ENCODE assay signal across 10 cellular contexts in the genomic region with DNA sequence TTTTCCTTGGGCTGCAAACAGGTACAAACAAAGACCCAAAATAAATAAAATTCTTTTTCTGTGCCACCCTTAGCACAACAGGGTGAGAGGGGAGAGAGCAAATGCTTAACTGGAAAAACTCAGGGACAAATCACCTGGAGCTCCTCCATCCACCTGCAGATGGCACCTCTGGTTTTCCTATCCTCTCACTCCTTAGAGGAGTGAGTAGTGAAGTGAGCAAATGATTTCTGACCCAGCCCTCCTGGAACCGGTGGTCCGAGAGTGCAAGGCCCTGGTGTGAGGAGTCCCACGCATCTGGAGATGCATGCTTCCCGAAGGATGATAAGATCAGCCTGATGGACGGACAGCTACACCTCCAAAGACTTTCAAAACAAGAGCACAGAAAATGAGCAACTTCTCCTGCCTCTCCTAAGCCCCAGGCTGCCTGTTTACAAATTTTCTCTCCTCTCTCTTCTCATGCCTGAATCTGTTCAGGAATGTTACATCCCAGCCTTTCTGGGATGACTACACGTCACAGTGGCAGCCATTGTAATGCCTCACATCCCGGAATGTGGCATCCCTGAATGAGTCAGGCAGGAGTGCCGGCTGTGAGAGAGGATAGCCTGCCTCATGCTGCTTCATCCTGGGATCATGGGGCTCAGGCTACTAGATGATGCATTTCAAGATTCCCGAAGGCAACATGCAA.
DNase-seq lines count a peak whose midpoint lies in the region; ATAC-seq and TF ChIP-seq lines count a peak whose summit lies in the region.
"Had no signal": no experiment of that assay in that cellular context is flagged by ENCODE, and none has a peak within 500 bp of the region (broad histone marks: within the 10 kb centered on the region; RNA-seq: fewer than 3 reads in every experiment).

No MANE protein-coding gene starts in this region.

- no peaks in the 10 kb centered on the region for H3K9me3 Mint-ChIP-seq in stimulated activated memory B cell treated with anti-CD40 and anti-IgM and Interleukin-4, amounts not matched to agents 10 μg/mL and 1 μg/mL and 100 μg/mL, for 72 hours

- H3K4me1 ChIP-seq in iPS-18a (ENCODE audit: control insufficient read depth, low read depth, low read length) = peaks cover 16% of the 10 kb centered on the region
- peaks cover 82% of the 10 kb centered on the region for H3K4me1 ChIP-seq in suprapubic skin
- no peaks in the 10 kb centered on the region for H3K4me1 ChIP-seq in HAP-1

- H3K4me3 ChIP-seq in iPS-18a (ENCODE audit: low read length) = no peak overlapping the region
- no peak overlapping the region for H3K4me3 ChIP-seq in suprapubic skin
- no peak overlapping the region for H3K4me3 ChIP-seq in HAP-1
- H3K4me3 ChIP-seq: BLaER1 treated with 17β-estradiol and CSF1 and Interleukin-3, amounts not matched to agents 10 nM and 100 nM had no signal

- H3K27ac Mint-ChIP-seq in stimulated activated memory B cell treated with anti-CD40 and anti-IgM and Interleukin-4, amounts not matched to agents 10 μg/mL and 1 μg/mL and 100 μg/mL, for 72 hours = no peak overlapping the region

- peak in 1 of 2 donors; percentile 8 for TF ChIP-seq CTCF in suprapubic skin (IDR thresholded peaks at IDR 0.05)

- no peaks in the 10 kb centered on the region for H3K27me3 Mint-ChIP-seq in stimulated activated memory B cell treated with anti-CD40 and anti-IgM and Interleukin-4, amounts not matched to agents 10 μg/mL and 1 μg/mL and 100 μg/mL, for 72 hours

- H3K27me3 ChIP-seq in iPS-18a (ENCODE audit: control insufficient read depth, insufficient read depth, low read length) (no peaks in the 10 kb centered on the region), suprapubic skin (no peaks in the 10 kb centered on the region), HAP-1 (ENCODE audit: low read depth) (no peaks in the 10 kb centered on the region)
- H3K27me3 ChIP-seq: BLaER1 treated with 17β-estradiol and CSF1 and Interleukin-3, amounts not matched to agents 10 nM and 100 nM had no signal

- in situ Hi-C loops in HAP-1 (cut with MboI; ENCODE audit: low sequenced_read_pairs) = no loop called here

- H3K4me1 Mint-ChIP-seq in stimulated activated memory B cell treated with anti-CD40 and anti-IgM and Interleukin-4, amounts not matched to agents 10 μg/mL and 1 μg/mL and 100 μg/mL, for 72 hours = peaks cover 7% of the 10 kb centered on the region

- TF ChIP-seq EP300 in suprapubic skin (IDR thresholded peaks at IDR 0.05) = no peak

- H3K36me3 Mint-ChIP-seq in stimulated activated memory B cell treated with anti-CD40 and anti-IgM and Interleukin-4, amounts not matched to agents 10 μg/mL and 1 μg/mL and 100 μg/mL, for 72 hours = no peaks in the 10 kb centered on the region

- no peak for TF ChIP-seq POLR2A in suprapubic skin (IDR thresholded peaks at IDR 0.05)

- H3K9ac ChIP-seq in iPS-18a (ENCODE audit: low read length) = no peak overlapping the region
- H3K9ac ChIP-seq: BLaER1 treated with 17β-estradiol and CSF1 and Interleukin-3, amounts not matched to agents 10 nM and 100 nM had no signal

- DNase-seq in NCI-H345 (lab: John Stamatoyannopoulos, UW) (peak; percentile 29), NCI-H345 treated with DMSO at 0.1 percent for 48 hours (lab: John Stamatoyannopoulos, UW; ENCODE audit: unreplicated experiment) (no peak), amniotic epithelial cell (ENCODE audit: low read depth) (peak; percentile 94), suprapubic skin (ENCODE audit: low spot score in 2 of 2) (peak in 1 of 2 donors; percentile 77), HAP-1 (ENCODE audit: low spot score in 2 of 2) (no peak), GM19238 (ENCODE audit: insufficient read length, low spot score) (no peak)
- DNase-seq: activated CD4-positive, alpha-beta T cell treated with anti-CD3 and anti-CD28 coated beads, Interleukin-2, amount 50 U/mL, for 4 hours had no signal

- ATAC-seq in stimulated activated memory B cell treated with anti-CD40 and anti-IgM and Interleukin-4, amounts not matched to agents 10 μg/mL and 1 μg/mL and 100 μg/mL, for 72 hours = no peak

- no peak overlapping the region for H3K4me3 Mint-ChIP-seq in stimulated activated memory B cell treated with anti-CD40 and anti-IgM and Interleukin-4, amounts not matched to agents 10 μg/mL and 1 μg/mL and 100 μg/mL, for 72 hours

- H3K36me3 ChIP-seq in iPS-18a (ENCODE audit: control insufficient read depth, low read depth, low read length) (no peaks in the 10 kb centered on the region), suprapubic skin (no peaks in the 10 kb centered on the region), HAP-1 (replicated peaks) (no peaks in the 10 kb centered on the region)
- H3K36me3 ChIP-seq: BLaER1 treated with 17β-estradiol and CSF1 and Interleukin-3, amounts not matched to agents 10 nM and 100 nM had no signal

- WGBS in suprapubic skin = 36% methylated on average over 9 of the region's 9 CpGs

- no peaks in the 10 kb centered on the region for H3K9me3 ChIP-seq in iPS-18a (ENCODE audit: control insufficient read depth, low read depth, low read length)
- H3K9me3 ChIP-seq in suprapubic skin = no peaks in the 10 kb centered on the region
- H3K9me3 ChIP-seq in HAP-1 = no peaks in the 10 kb centered on the region

- peak overlapping the region; percentile 15 for H3K27ac ChIP-seq in iPS-18a (ENCODE audit: low read length)
- peak overlapping the region; percentile 91 for H3K27ac ChIP-seq in suprapubic skin
- H3K27ac ChIP-seq: BLaER1 treated with 17β-estradiol and CSF1 and Interleukin-3, amounts not matched to agents 10 nM and 100 nM had no signal

Comparison
In these comparisons a context has a peak if more than half of its experiments do, and no peak if none do; other contexts are left out.
1. DNase-seq: peak in NCI-H345 (single experiment) and amniotic epithelial cell (single experiment); none in NCI-H345 treated with DMSO at 0.1 percent for 48 hours (single experiment), HAP-1 (0 of 2) and GM19238 (single experiment).